ENCODE assay signal across 1 cellular context in the genomic region with DNA sequence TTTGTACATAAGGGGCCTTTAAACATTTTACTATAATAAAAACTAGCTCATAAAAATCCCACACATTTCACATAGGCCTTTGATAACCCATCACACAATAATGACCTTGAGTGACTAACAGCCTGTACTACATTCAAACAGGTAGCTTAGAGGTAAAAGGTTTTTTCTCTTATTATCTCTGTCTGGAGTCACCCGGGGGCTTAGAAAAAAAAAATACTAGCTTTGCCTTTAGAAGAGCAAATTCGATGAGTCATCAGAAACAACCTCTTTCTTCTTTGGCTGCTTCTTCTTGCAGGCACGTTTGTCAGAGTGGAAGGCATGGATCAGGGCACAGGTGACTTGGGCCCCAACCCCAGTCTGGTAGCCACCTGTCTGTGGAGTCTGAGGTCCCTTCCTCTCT.
TF ChIP-seq lines count a peak whose summit lies in the region.

No MANE protein-coding gene starts in this region.

TF ChIP-seq in K562, 482 proteins besides CTCF, POLR2A, EP300 and RAD21 (continued from another document):
- TF ChIP-seq SRSF7 (optimal IDR thresholded peaks at IDR 0.05; ENCODE audit: low read depth, low read length) (no peak), MAFF (IDR thresholded peaks at IDR 0.05; ENCODE audit: low read length) (peak; percentile 97), C11orf30 (IDR thresholded peaks at IDR 0.05; ENCODE audit: low read depth) (peak; percentile 94)
